Comparison of ENCODE assay signal across 10 cellular contexts in the genomic region with DNA sequence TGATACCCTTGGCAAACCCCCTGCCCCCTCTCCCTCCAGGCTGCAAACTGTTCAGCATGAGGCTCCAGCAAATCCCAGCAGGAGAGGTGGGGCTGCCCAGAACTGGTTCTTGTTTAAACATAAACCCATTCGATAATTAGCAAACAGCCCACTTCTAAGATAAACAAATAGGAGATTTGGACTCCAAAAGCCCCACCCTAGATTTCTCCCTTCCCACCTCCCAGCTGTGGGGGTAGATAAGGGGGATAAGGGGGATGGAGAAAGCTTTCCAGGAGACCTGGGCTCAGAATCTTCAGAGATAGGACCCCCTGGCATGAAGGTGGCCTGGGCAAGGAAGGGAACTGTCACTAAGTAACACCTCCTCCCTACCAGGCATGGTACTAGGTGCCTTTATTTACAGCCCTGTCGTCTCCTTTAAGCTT. TPM values are rescaled to one million over a fixed set of nuclear protein-coding genes. Genes with fewer than 3 reads are reported as not detected.
DNase-seq lines count a peak whose midpoint lies in the region; ATAC-seq, FAIRE-seq and TF ChIP-seq lines count a peak whose summit lies in the region.
"Had no signal": no experiment of that assay in that cellular context is flagged by ENCODE, and none has a peak within 500 bp of the region (broad histone marks: within the 10 kb centered on the region; RNA-seq: fewer than 3 reads in every experiment).

No MANE protein-coding gene starts in this region.

- H3K36me3 ChIP-seq in kidney (ENCODE audit: control insufficient read depth in 1 of 2, insufficient read depth in 2 of 2, low read length in 2 of 2), result peaks cover 0 to 19% of the 10 kb centered on the region in 2 donors

- DNase-seq in HuH-7.5 (ENCODE audit: low spot score) (peak; percentile 60), kidney (peak; percentile 87), substantia nigra (lab: John Stamatoyannopoulos, UW) (no peak)
- DNase-seq in stimulated activated CD8-positive, alpha-beta memory T cell treated with anti-CD3 and anti-CD28 coated beads, Interleukin-4, amount 100 ng/mL, for 48 hours, result no peak
- DNase-seq: T-helper 2 cell had no signal

- H3K4me3 ChIP-seq in kidney (ENCODE audit: low read length in 2 of 2), result peak overlapping the region; percentile 77 to 85

- peaks cover 48 to 54% of the 10 kb centered on the region in 2 donors for H3K4me1 ChIP-seq in kidney (ENCODE audit: control insufficient read depth in 1 of 2, insufficient read depth in 1 of 2, low read depth in 1 of 2, low read length in 2 of 2)

- ATAC-seq in GM18861 (IDR thresholded peaks at IDR 0.05; ENCODE audit: unreplicated experiment) (no peak), HG02610 (IDR thresholded peaks at IDR 0.05; ENCODE audit: unreplicated experiment) (no peak), GM18870 (IDR thresholded peaks at IDR 0.05; ENCODE audit: unreplicated experiment) (no peak)

- intact Hi-C loops in kidney (cut with DNase I), result no loop called here

- peak overlapping the region; percentile 30 to 100 for H3K9ac ChIP-seq in kidney (ENCODE audit: low read length in 2 of 2)

- no peaks in the 10 kb centered on the region for H3K9me3 ChIP-seq in kidney (ENCODE audit: control insufficient read depth in 1 of 2, low read length in 2 of 2)

- FAIRE-seq in kidney (lab: Jason Lieb, UNC), result no peak

- TF ChIP-seq CTCF in VCaP (conservative IDR thresholded peaks at IDR 0.05), result no peak
- no peak for TF ChIP-seq CTCF in kidney (IDR thresholded peaks at IDR 0.05; ENCODE audit: borderline replicate concordance, extremely low read depth, insufficient read depth)

- peak overlapping the region; percentile 92 for H3K27ac ChIP-seq in VCaP
- H3K27ac ChIP-seq in kidney (ENCODE audit: low read depth in 2 of 2, low read length in 2 of 2), result peak overlapping the region; percentile 96 to 99
- peak overlapping the region; percentile 46 for H3K27ac ChIP-seq in substantia nigra (ENCODE audit: low read depth, low read length, poor library complexity, severe bottlenecking)

RNA-seq across cellular contexts. Expression of a gene that starts 4.8 kb away (rescaled TPM):
- 397 TPM for total RNA-seq in kidney
- polyA plus RNA-seq in kidney (ENCODE audit: insufficient read depth, low read depth, low replicate concordance), result 242 TPM

RNA-seq across cellular contexts. Expression of a gene that starts 19.5 kb away (rescaled TPM):
- 38.7 TPM for total RNA-seq in kidney
- 39.8 TPM for polyA plus RNA-seq in kidney (ENCODE audit: insufficient read depth, low read depth, low replicate concordance)

RNA-seq across cellular contexts. Expression of a gene that starts 34.7 kb away (rescaled TPM):
- not detected for total RNA-seq in kidney
- not detected for polyA plus RNA-seq in kidney (ENCODE audit: insufficient read depth, low read depth, low replicate concordance)
- total RNA-seq: pulmonary artery endothelial cell had no signal

RNA-seq across cellular contexts. Expression of a gene that starts 35.4 kb away (rescaled TPM):
- total RNA-seq in kidney, result 0.19 TPM
- 0.19 TPM for polyA plus RNA-seq in kidney (ENCODE audit: insufficient read depth, low read depth, low replicate concordance)
- total RNA-seq: pulmonary artery endothelial cell had no signal

RNA-seq across cellular contexts. Expression of a gene that starts 36.8 kb away (rescaled TPM):
- total RNA-seq in kidney, result not detected
- not detected for polyA plus RNA-seq in kidney (ENCODE audit: insufficient read depth, low read depth, low replicate concordance)
- total RNA-seq: pulmonary artery endothelial cell had no signal

Comparison
In these comparisons a context has a peak if more than half of its experiments do, and no peak if none do; other contexts are left out.
1. DNase-seq: peak in HuH-7.5 (single experiment) and kidney (single experiment); none in substantia nigra (0 of 49) and stimulated activated CD8-positive, alpha-beta memory T cell treated with anti-CD3 and anti-CD28 coated beads, Interleukin-4, amount 100 ng/mL, for 48 hours (single experiment).
2. H3K27ac ChIP-seq: peak in every context shown above with its lines; median percentile 98 in kidney; 92 in VCaP; 46 in substantia nigra.